29 cellular contexts compared by ENCODE assay signal in genomic region chr18:30997223-30997622, GRCh38. TPM values are rescaled to one million over a fixed set of nuclear protein-coding genes. Genes with fewer than 3 reads are reported as not detected.
"Had no signal": no experiment of that assay in that cellular context is flagged by ENCODE, and none has a peak within 500 bp of the region (broad histone marks: within the 10 kb centered on the region; RNA-seq: fewer than 3 reads in every experiment).

No MANE protein-coding gene starts in this region.

- H3K4me2 ChIP-seq: neural progenitor cell had no signal

- H3K27me3 ChIP-seq: neural progenitor cell, ovary, right lobe of liver, sigmoid colon, suprapubic skin, testis, tibial artery, transverse colon, upper lobe of left lung, vagina had no signal

- H3K9me3 Mint-ChIP-seq: nephron; neural progenitor cell; stimulated activated naive B cell treated with anti-CD40 and anti-IgM and Interleukin-4, amounts not matched to agents 10 μg/mL and 1 μg/mL and 100 μg/mL, for 72 hours had no signal

- H3K27ac Mint-ChIP-seq: naive thymus-derived CD8-positive, alpha-beta T cell; nephron; neural progenitor cell; progenitor cell of endocrine pancreas; stimulated activated effector memory CD8-positive, alpha-beta T cell treated with anti-CD3 and anti-CD28 coated beads, Interleukin-12 subunit alpha, Interleukin-12 subunit beta, amount 100 ng/mL, for 72 hours; stimulated activated naive B cell treated with anti-CD40 and anti-IgM and Interleukin-4, amounts not matched to agents 10 μg/mL and 1 μg/mL and 100 μg/mL, for 72 hours; stimulated activated naive CD8-positive, alpha-beta T cell treated with anti-CD3 and anti-CD28 coated beads, Interleukin-15, amount 100 ng/mL, for 72 hours had no signal

- H3K4me1 Mint-ChIP-seq: naive thymus-derived CD8-positive, alpha-beta T cell; nephron; neural progenitor cell; stimulated activated effector memory CD8-positive, alpha-beta T cell treated with anti-CD3 and anti-CD28 coated beads, Interleukin-12 subunit alpha, Interleukin-12 subunit beta, amount 100 ng/mL, for 72 hours; stimulated activated naive B cell treated with anti-CD40 and anti-IgM and Interleukin-4, amounts not matched to agents 10 μg/mL and 1 μg/mL and 100 μg/mL, for 72 hours; stimulated activated naive CD8-positive, alpha-beta T cell treated with anti-CD3 and anti-CD28 coated beads, Interleukin-15, amount 100 ng/mL, for 72 hours had no signal

- H3K4me1 ChIP-seq: neural progenitor cell, parathyroid adenoma, psoas muscle, right lobe of liver, sigmoid colon, suprapubic skin, testis, tibial artery, transverse colon, upper lobe of left lung, vagina had no signal

- H2AFZ ChIP-seq: neural progenitor cell, parathyroid adenoma had no signal

- ATAC-seq: naive thymus-derived CD8-positive, alpha-beta T cell; psoas muscle; right cardiac atrium; right lobe of liver; stimulated activated effector memory CD8-positive, alpha-beta T cell treated with anti-CD3 and anti-CD28 coated beads, Interleukin-12 subunit alpha, Interleukin-12 subunit beta, amount 100 ng/mL, for 72 hours; stimulated activated naive B cell treated with anti-CD40 and anti-IgM and Interleukin-4, amounts not matched to agents 10 μg/mL and 1 μg/mL and 100 μg/mL, for 72 hours; stimulated activated naive CD8-positive, alpha-beta T cell treated with anti-CD3 and anti-CD28 coated beads, Interleukin-15, amount 100 ng/mL, for 72 hours; stimulated activated naive CD8-positive, alpha-beta T cell treated with anti-CD3 and anti-CD28 coated beads, Interleukin-15, Interleukin-2, amounts not matched to agents 100 U/mL and 50 U/mL, for 24 hours had no signal

- H3K36me3 Mint-ChIP-seq: naive thymus-derived CD8-positive, alpha-beta T cell; neural progenitor cell; stimulated activated effector memory CD8-positive, alpha-beta T cell treated with anti-CD3 and anti-CD28 coated beads, Interleukin-12 subunit alpha, Interleukin-12 subunit beta, amount 100 ng/mL, for 72 hours; stimulated activated naive B cell treated with anti-CD40 and anti-IgM and Interleukin-4, amounts not matched to agents 10 μg/mL and 1 μg/mL and 100 μg/mL, for 72 hours had no signal

- H3K36me3 ChIP-seq: neural progenitor cell, ovary, right lobe of liver, sigmoid colon, tibial artery, transverse colon, upper lobe of left lung, vagina had no signal

- DNase-seq: naive thymus-derived CD8-positive, alpha-beta T cell; occipital lobe; ovary; posterior cingulate gyrus; psoas muscle; right cardiac atrium; right lobe of liver; sigmoid colon; small intestine; stimulated activated CD4-positive, alpha-beta T cell treated with anti-CD3 and anti-CD28 coated beads, Interleukin-15, amount 100 ng/mL, for 24 hours; stimulated activated CD4-positive, alpha-beta T cell treated with anti-CD3 and anti-CD28 coated beads, Interleukin-2, amount 100 ng/mL, for 24 hours; stimulated activated CD4-positive, alpha-beta T cell treated with anti-CD3 and anti-CD28 coated beads, Interleukin-2, amount 100 ng/mL, for 48 hours; stimulated activated CD4-positive, alpha-beta T cell treated with anti-CD3 and anti-CD28 coated beads, Interleukin-4, amount 100 ng/mL, for 24 hours; stimulated activated naive B cell treated with anti-CD40 and anti-IgM and Interleukin-4, amounts not matched to agents 10 μg/mL and 1 μg/mL and 100 μg/mL, for 72 hours; stimulated activated naive CD8-positive, alpha-beta T cell treated with anti-CD3 and anti-CD28 coated beads, Interleukin-15, amount 100 ng/mL, for 72 hours; stimulated activated naive CD8-positive, alpha-beta T cell treated with anti-CD3 and anti-CD28 coated beads, Interleukin-15, Interleukin-2, amounts not matched to agents 100 U/mL and 50 U/mL, for 24 hours; substantia nigra; testis; tibial artery; transverse colon; upper lobe of left lung had no signal

- H3K9me3 ChIP-seq: ovary, psoas muscle, right lobe of liver, sigmoid colon, suprapubic skin, testis, tibial artery, transverse colon, upper lobe of left lung, vagina had no signal

- H3K27ac ChIP-seq: neural progenitor cell, ovary, parathyroid adenoma, psoas muscle, right lobe of liver, sigmoid colon, suprapubic skin, testis, tibial artery, transverse colon, upper lobe of left lung, vagina had no signal

- H3K4me3 Mint-ChIP-seq: naive thymus-derived CD8-positive, alpha-beta T cell; nephron; neural progenitor cell; stimulated activated effector memory CD8-positive, alpha-beta T cell treated with anti-CD3 and anti-CD28 coated beads, Interleukin-12 subunit alpha, Interleukin-12 subunit beta, amount 100 ng/mL, for 72 hours; stimulated activated naive B cell treated with anti-CD40 and anti-IgM and Interleukin-4, amounts not matched to agents 10 μg/mL and 1 μg/mL and 100 μg/mL, for 72 hours; stimulated activated naive CD8-positive, alpha-beta T cell treated with anti-CD3 and anti-CD28 coated beads, Interleukin-15, amount 100 ng/mL, for 72 hours had no signal

- H3K4me3 ChIP-seq: neural progenitor cell, ovary, psoas muscle, right lobe of liver, sigmoid colon, suprapubic skin, testis, tibial artery, transverse colon, upper lobe of left lung, vagina had no signal

- H3K79me2 ChIP-seq: parathyroid adenoma had no signal

- H3K9ac ChIP-seq: neural progenitor cell, parathyroid adenoma had no signal

RNA-seq across cellular contexts. Expression of gene DSC3, which starts 45.3 kb away (rescaled TPM):
- total RNA-seq: naive thymus-derived CD8-positive, alpha-beta T cell had no signal
- polyA plus RNA-seq: naive thymus-derived CD8-positive, alpha-beta T cell; neural cell had no signal
